33 cellular contexts compared by ENCODE assay signal in genomic region chr7:143876218-143876617, GRCh38. TPM values are rescaled to one million over a fixed set of nuclear protein-coding genes. Genes with fewer than 3 reads are reported as not detected.
"Had no signal": no experiment of that assay in that cellular context is flagged by ENCODE, and none has a peak within 500 bp of the region (broad histone marks: within the 10 kb centered on the region; RNA-seq: fewer than 3 reads in every experiment).

No MANE protein-coding gene starts in this region.

- H3K4me1 ChIP-seq: body of pancreas, colonic mucosa, foreskin keratinocyte, gastrocnemius medialis had no signal

- DNase-seq: activated B cell treated with CpG ODN at 0.5 μM for 24 hours; activated CD4-positive, alpha-beta T cell treated with anti-CD3 and anti-CD28 coated beads for 48 hours; activated CD4-positive, alpha-beta T cell treated with anti-CD3 and anti-CD28 coated beads, Interleukin-2, amount 50 U/mL, for 1 hour; activated CD4-positive, alpha-beta T cell treated with anti-CD3 and anti-CD28 coated beads, Interleukin-2, amount 50 U/mL, for 48 hours; activated CD8-positive, alpha-beta memory T cell treated with anti-CD3 and anti-CD28 coated beads for 24 hours; activated CD8-positive, alpha-beta T cell treated with anti-CD3 and anti-CD28 coated beads for 36 hours; activated effector memory CD4-positive, alpha-beta T cell treated with Interleukin-2 at 50 U/mL for 16 hours; activated naive CD4-positive, alpha-beta T cell treated with anti-CD3 and anti-CD28 coated beads for 36 hours; activated naive CD8-positive, alpha-beta T cell treated with anti-CD3 and anti-CD28 coated beads for 36 hours; activated naive CD8-positive, alpha-beta T cell treated with anti-CD3 and anti-CD28 coated beads, Interleukin-2, amount 50 U/mL, for 24 hours; activated T-cell treated with anti-CD3 and anti-CD28 coated beads, Interleukin-2, amount 50 U/mL, for 4 hours; adrenal gland; amygdala; aorta; body of pancreas; central memory CD4-positive, alpha-beta T cell; cerebellar nuclear complex; colonic mucosa; effector CD8-positive, alpha-beta T cell; erythroblast; foreskin keratinocyte; gastrocnemius medialis; glutamatergic neuron; T-helper 1 cell; T-helper 17 cell; T1000; WERI-Rb-1 had no signal

- ATAC-seq: activated CD4-positive, CD25-positive, alpha-beta regulatory T cell treated with anti-CD3 and anti-CD28 coated beads, Interleukin-2, amount 50 U/mL, for 24 hours; activated CD8-positive, alpha-beta T cell treated with anti-CD3 and anti-CD28 coated beads for 36 hours; activated naive CD8-positive, alpha-beta T cell treated with anti-CD3 and anti-CD28 coated beads, Interleukin-2, amount 50 U/mL, for 24 hours; activated T-cell treated with anti-CD3 and anti-CD28 coated beads, Interleukin-2, amount 50 U/mL, for 4 hours; activated T-helper 17 cell treated with anti-CD3 and anti-CD28 coated beads, Interleukin-2, amount 50 U/mL, for 72 hours; body of pancreas; foreskin keratinocyte; gastrocnemius medialis; T-helper 17 cell had no signal

- H3K4me3 ChIP-seq: adrenal gland, body of pancreas, cardiac muscle cell, colonic mucosa, esophagus muscularis mucosa, gastrocnemius medialis, heart left ventricle had no signal

- H3K36me3 ChIP-seq: colonic mucosa, gastrocnemius medialis had no signal

- H3K27me3 ChIP-seq: adrenal gland, body of pancreas, cardiac muscle cell, colonic mucosa, esophagus muscularis mucosa, foreskin keratinocyte, gastrocnemius medialis, heart left ventricle had no signal

- H3K9me3 ChIP-seq: adrenal gland, body of pancreas, colonic mucosa, esophagus muscularis mucosa, gastrocnemius medialis, heart left ventricle had no signal

- H3K27ac ChIP-seq: adrenal gland, body of pancreas, cardiac muscle cell, colonic mucosa, esophagus muscularis mucosa, foreskin keratinocyte, gastrocnemius medialis, heart left ventricle, WERI-Rb-1 had no signal

RNA-seq across cellular contexts. Expression of gene OR2F2, which starts 58.8 kb away (rescaled TPM):
- total RNA-seq: activated B cell treated with CpG ODN at 0.5 μM for 24 hours; activated CD8-positive, alpha-beta T cell treated with anti-CD3 and anti-CD28 coated beads for 36 hours; activated naive CD4-positive, alpha-beta T cell treated with anti-CD3 and anti-CD28 coated beads for 36 hours; activated naive CD8-positive, alpha-beta T cell treated with anti-CD3 and anti-CD28 coated beads for 36 hours; activated T-cell treated with anti-CD3 and anti-CD28 coated beads, Interleukin-2, amount 50 U/mL, for 4 hours; activated T-helper 17 cell treated with anti-CD3 and anti-CD28 coated beads, Interleukin-2, amount 50 U/mL, for 72 hours; adrenal gland; aorta; body of pancreas; cardiac muscle cell; colonic mucosa; dermis microvascular lymphatic vessel endothelial cell; esophagus muscularis mucosa; foreskin keratinocyte; gastrocnemius medialis; heart left ventricle; T-helper 17 cell had no signal
- polyA plus RNA-seq: adrenal gland, aorta, cardiac muscle cell, foreskin keratinocyte, heart left ventricle had no signal
